8 cellular contexts compared by ENCODE assay signal in the genomic region with DNA sequence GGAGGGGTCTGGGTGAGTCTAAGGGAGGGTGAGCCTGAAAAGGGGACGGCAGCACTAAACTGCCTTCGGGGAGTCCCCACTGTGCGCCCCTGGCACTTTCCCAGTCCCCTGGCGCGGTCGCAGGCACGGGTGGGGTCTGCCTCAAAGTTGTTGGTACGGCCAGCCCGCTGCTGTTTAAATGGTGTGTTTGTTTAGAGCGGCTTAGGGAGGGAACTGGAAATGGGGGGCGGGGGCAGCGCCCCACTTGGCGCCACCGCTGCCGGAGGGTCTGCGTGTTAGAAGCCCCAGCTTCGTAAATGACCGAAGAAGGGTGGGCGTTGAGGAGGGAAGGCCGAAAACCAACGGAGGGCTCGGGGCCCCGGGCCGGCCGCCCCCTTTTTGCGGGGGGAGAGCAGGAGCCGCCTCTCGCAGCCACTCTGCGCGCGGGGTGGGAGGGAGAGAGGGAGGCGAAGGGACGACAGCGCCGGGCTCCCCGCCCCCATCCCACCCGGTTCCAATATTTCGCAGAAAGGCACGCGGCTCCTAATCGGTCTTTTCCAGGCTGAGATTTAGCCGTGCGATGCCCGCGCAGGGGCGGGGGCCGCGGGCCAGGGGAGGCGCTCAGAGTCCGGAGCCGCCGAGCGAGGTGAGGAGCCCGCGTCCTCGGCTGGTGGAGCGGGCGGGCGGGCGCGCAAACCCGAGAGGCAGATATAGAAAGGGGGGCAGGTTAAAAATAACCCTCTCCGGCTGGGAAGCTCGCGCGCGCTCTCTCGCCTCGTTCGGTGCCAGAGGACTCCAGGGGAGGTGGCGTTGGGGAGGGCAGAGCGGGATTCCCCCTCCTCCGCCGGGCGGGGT. TPM values are rescaled to one million over a fixed set of nuclear protein-coding genes. Genes with fewer than 3 reads are reported as not detected.
DNase-seq lines count a peak whose midpoint lies in the region; ATAC-seq, FAIRE-seq and TF ChIP-seq lines count a peak whose summit lies in the region.

No MANE protein-coding gene starts in this region.

- in situ Hi-C loops in gastrocnemius medialis (cut with MboI; ENCODE audit: low sequenced_read_pairs in 4 of 4) = loop anchor here in 1 of 4 donors (25.0 kb wide), 1 partner anchor 95 kb away; a partner anchor contains a TSS

- no peaks in the 10 kb centered on the region for H3K27me3 ChIP-seq in bronchial epithelial cell (ENCODE audit: control insufficient read depth, insufficient read depth, low read length)
- H3K27me3 ChIP-seq in gastrocnemius medialis = no peaks in the 10 kb centered on the region

- intact Hi-C loops in gastrocnemius medialis (cut with DNase I; ENCODE audit: low total_unique reads) = loop anchor here (2.0 to 5.0 kb wide), 5 partner anchors 29 to 545 kb away; a partner anchor contains a TSS

- TF ChIP-seq POLR2A in gastrocnemius medialis (IDR thresholded peaks at IDR 0.05) = peak; percentile 69 to 76

- TF ChIP-seq CTCF in bronchial epithelial cell (IDR thresholded peaks at IDR 0.05; ENCODE audit: insufficient read depth, low read length, severe bottlenecking) (no peak), gastrocnemius medialis (IDR thresholded peaks at IDR 0.05 in 4 of 5, conservative IDR thresholded peaks at IDR 0.05 in 1 of 5) (no peak)

- peak; percentile 74 for DNase-seq in AG08396 (ENCODE audit: low spot score)
- DNase-seq in HEK293T (ENCODE audit: extremely low spot score) = peak; percentile 48
- DNase-seq in SK-N-DZ (ENCODE audit: low spot score) = peak; percentile 66
- no peak for DNase-seq in bronchial epithelial cell (ENCODE audit: low read depth)
- peak; percentile 76 to 91 for DNase-seq in gastrocnemius medialis
- no peak for DNase-seq in RKO (ENCODE audit: low spot score)

- peak; percentile 66 for ATAC-seq in gastrocnemius medialis
- ATAC-seq in GM21526 (IDR thresholded peaks at IDR 0.05; ENCODE audit: low FRiP score, unreplicated experiment) = no peak

- CTCF ChIA-PET in HEK293T (lab: Yijun Ruan, JAX) = interaction anchor here (1.5 kb wide), 1 partner anchor 30 kb away, joined by 3 read pairs; no protein-coding TSS in a partner anchor

- H3K4me1 ChIP-seq in gastrocnemius medialis = peaks cover 48 to 57% of the 10 kb centered on the region in 2 donors

- H3K36me3 ChIP-seq in bronchial epithelial cell (ENCODE audit: control insufficient read depth, insufficient read depth, low read length) (peaks cover 3% of the 10 kb centered on the region), gastrocnemius medialis (no peaks in the 10 kb centered on the region)

- H3K4me3 ChIP-seq in bronchial epithelial cell (ENCODE audit: low read depth, low read length) (peak overlapping the region; percentile 26), iPS-18c (ENCODE audit: insufficient read depth, low read depth, low read length) (peak overlapping the region; percentile 71), gastrocnemius medialis (peak overlapping the region; percentile 56 to 94 (median 62))

- no peak for FAIRE-seq in bronchial epithelial cell (lab: Jason Lieb, UNC)

- POLR2A ChIA-PET in HEK293T (lab: Yijun Ruan, JAX) = interaction anchor here (0.5 to 1.9 kb wide), 2 partner anchors 54 to 58 kb away, joined by 3 to 9 read pairs; no protein-coding TSS in a partner anchor

- H3K27ac ChIP-seq in gastrocnemius medialis = peak overlapping the region; percentile 88 to 98 (median 93)

- H3K9me3 ChIP-seq in iPS-18c (ENCODE audit: control insufficient read depth, insufficient read depth, low read length) = no peaks in the 10 kb centered on the region
- no peaks in the 10 kb centered on the region for H3K9me3 ChIP-seq in gastrocnemius medialis

TF ChIP-seq in HEK293T, 16 proteins besides CTCF, POLR2A, EP300 and RAD21:
- TF ChIP-seq ARNT (IDR thresholded peaks at IDR 0.05) (no peak), SP1 (IDR thresholded peaks at IDR 0.05) (no peak), FOXM1 (IDR thresholded peaks at IDR 0.05; ENCODE audit: borderline replicate concordance) (no peak)

RNA-seq across cellular contexts. Expression of a gene that starts 55.0 kb away (rescaled TPM):
- polyA plus RNA-seq in SK-N-DZ (2014; cell fraction: cytosol; rRNA removed) = 57.6 and 67.5 TPM in 2 replicates
- polyA plus RNA-seq in SK-N-DZ (2014; cell fraction: nucleus; rRNA removed) = 182 and 191 TPM in 2 replicates
- 51.6 and 65.5 TPM in 2 replicates for total RNA-seq in bronchial epithelial cell
- 10 to 100 TPM; 11.1 to 64.5 (median 32.3) TPM for total RNA-seq in gastrocnemius medialis

Comparison
In these comparisons a context has a peak if more than half of its experiments do, and no peak if none do; other contexts are left out.
1. DNase-seq: peak in AG08396 (single experiment), HEK293T (single experiment), SK-N-DZ (single experiment) and gastrocnemius medialis (2 of 2); none in bronchial epithelial cell (single experiment) and RKO (single experiment).
2. Peak in every context shown above with its lines, with median percentiles within 50 percentile points of each other: H3K4me3 ChIP-seq.